28 cellular contexts compared by ENCODE assay signal in the genomic region with DNA sequence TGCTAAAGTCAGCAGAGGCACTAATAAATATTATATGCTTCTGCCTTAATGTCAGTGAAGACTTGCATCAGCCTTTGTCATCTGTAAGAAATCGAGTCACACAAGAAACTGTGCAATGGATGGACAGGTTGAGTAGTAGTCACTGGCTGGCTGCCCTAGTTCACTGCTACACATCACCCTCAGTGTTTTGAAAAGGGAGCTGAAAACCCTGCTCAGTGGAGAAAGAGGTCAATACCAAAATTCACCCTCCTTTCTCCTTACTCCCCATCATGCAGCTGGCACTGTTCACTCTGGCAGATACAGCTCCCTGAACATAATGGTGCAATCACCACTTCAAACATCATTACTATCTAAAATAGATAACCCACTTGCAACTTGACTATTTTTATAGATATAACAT. TPM values are rescaled to one million over a fixed set of nuclear protein-coding genes. Genes with fewer than 3 reads are reported as not detected.
"Had no signal": no experiment of that assay in that cellular context is flagged by ENCODE, and none has a peak within 500 bp of the region (broad histone marks: within the 10 kb centered on the region; RNA-seq: fewer than 3 reads in every experiment).

No MANE protein-coding gene starts in this region.

- ATAC-seq: activated T-cell treated with anti-CD3 and anti-CD28 coated beads, Interleukin-2, amount 50 U/mL, for 72 hours; Panc1; Right ventricle myocardium inferior had no signal

- H3K9me3 Mint-ChIP-seq: activated CD4-positive, alpha-beta memory T cell treated with anti-CD3 and anti-CD28 coated beads for 36 hours; activated CD4-positive, alpha-beta T cell treated with anti-CD3 and anti-CD28 coated beads, Interleukin-2, amount 10 ng/mL, durations not matched to agents 7 days and 5 days; activated naive CD4-positive, alpha-beta T cell treated with anti-CD3 and anti-CD28 coated beads, Interleukin-2, amount 10 ng/mL, durations not matched to agents 7 days and 5 days; activated naive CD8-positive, alpha-beta T cell treated with anti-CD3 and anti-CD28 coated beads for 36 hours; activated T-helper 2 cell treated with anti-CD3 and anti-CD28 coated beads, Interferon-gamma antibody, Interleukin-2, Interleukin-4, amounts not matched to agents 10 μg/mL and 5 μg/mL and 100 μg/mL, durations not matched to agents 14 hours and 24 hours and 36 hours had no signal

- H3K27ac ChIP-seq: brain microvascular endothelial cell, KMS-11, SK-N-MC, VCaP had no signal

- H3K4me3 ChIP-seq: MG63, SK-N-MC had no signal

- H3K4me1 Mint-ChIP-seq: activated CD4-positive, alpha-beta T cell treated with anti-CD3 and anti-CD28 coated beads, Interleukin-2, amount 10 ng/mL, durations not matched to agents 7 days and 5 days; activated naive CD4-positive, alpha-beta T cell treated with anti-CD3 and anti-CD28 coated beads, Interleukin-2, amount 10 ng/mL, durations not matched to agents 7 days and 5 days; activated naive CD8-positive, alpha-beta T cell treated with anti-CD3 and anti-CD28 coated beads for 36 hours; IgD-negative memory B cell had no signal

- H3K27ac Mint-ChIP-seq: activated CD4-positive, alpha-beta memory T cell treated with anti-CD3 and anti-CD28 coated beads for 36 hours; activated CD4-positive, alpha-beta T cell treated with anti-CD3 and anti-CD28 coated beads, Interleukin-2, amount 10 ng/mL, durations not matched to agents 7 days and 5 days; activated naive CD4-positive, alpha-beta T cell treated with anti-CD3 and anti-CD28 coated beads, Interleukin-2, amount 10 ng/mL, durations not matched to agents 7 days and 5 days; activated naive CD8-positive, alpha-beta T cell treated with anti-CD3 and anti-CD28 coated beads for 36 hours; activated T-cell treated with anti-CD3 and anti-CD28 coated beads, Interleukin-2, amount 50 U/mL, for 72 hours; activated T-helper 2 cell treated with anti-CD3 and anti-CD28 coated beads, Interferon-gamma antibody, Interleukin-2, Interleukin-4, amounts not matched to agents 10 μg/mL and 5 μg/mL and 100 μg/mL, durations not matched to agents 14 hours and 24 hours and 36 hours; IgD-negative memory B cell had no signal

- H3K9ac ChIP-seq: KMS-11 had no signal

- H3K9me3 ChIP-seq: MG63 had no signal

- H3K4me2 ChIP-seq: KMS-11 had no signal

- H3K4me3 Mint-ChIP-seq: activated CD4-positive, alpha-beta memory T cell treated with anti-CD3 and anti-CD28 coated beads for 36 hours; activated CD4-positive, alpha-beta T cell treated with anti-CD3 and anti-CD28 coated beads, Interleukin-2, amount 10 ng/mL, durations not matched to agents 7 days and 5 days; activated naive CD4-positive, alpha-beta T cell treated with anti-CD3 and anti-CD28 coated beads, Interleukin-2, amount 10 ng/mL, durations not matched to agents 7 days and 5 days; activated naive CD8-positive, alpha-beta T cell treated with anti-CD3 and anti-CD28 coated beads for 36 hours; activated T-cell treated with anti-CD3 and anti-CD28 coated beads, Interleukin-2, amount 50 U/mL, for 72 hours; IgD-negative memory B cell had no signal

- H3K36me3 Mint-ChIP-seq: activated CD4-positive, alpha-beta memory T cell treated with anti-CD3 and anti-CD28 coated beads for 36 hours; activated naive CD4-positive, alpha-beta T cell treated with anti-CD3 and anti-CD28 coated beads, Interleukin-2, amount 10 ng/mL, durations not matched to agents 7 days and 5 days; activated naive CD8-positive, alpha-beta T cell treated with anti-CD3 and anti-CD28 coated beads for 36 hours; IgD-negative memory B cell had no signal

- H3K36me3 ChIP-seq: brain microvascular endothelial cell, MG63 had no signal

- DNase-seq: activated CD4-positive, alpha-beta memory T cell treated with anti-CD3 and anti-CD28 coated beads for 36 hours; activated CD4-positive, alpha-beta T cell treated with anti-CD3 and anti-CD28 coated beads, Interleukin-2, amount 10 ng/mL, durations not matched to agents 7 days and 5 days; activated CD4-positive, CD25-positive, alpha-beta regulatory T cell; activated gamma-delta T cell treated with Interleukin-2 at 50 U/mL for 16 hours; activated naive CD4-positive, alpha-beta T cell treated with anti-CD3 and anti-CD28 coated beads, Interleukin-2, amount 10 ng/mL, durations not matched to agents 7 days and 5 days; activated naive CD8-positive, alpha-beta T cell treated with anti-CD3 and anti-CD28 coated beads for 36 hours; activated T-cell treated with anti-CD3 and anti-CD28 coated beads, Interleukin-2, amount 50 U/mL, for 72 hours; brain microvascular endothelial cell; central memory CD4-positive, alpha-beta T cell; MG63; NCI-H146; NCI-H1930; NCI-H2171; NCI-H2227 treated with DMSO at 0.1 percent for 48 hours; NCI-H446 treated with DMSO at 0.1 percent for 48 hours; NCI-H524 treated with DMSO at 0.1 percent for 48 hours; NCI-H774; NK-92 treated with Interleukin-12 subunit alpha and Interleukin-12 subunit beta, amount 100 ng/mL, for 24 hours; OCI-M1; RPMI8226; T-helper 1 cell had no signal

RNA-seq across cellular contexts. Expression of gene ANKS1B, which starts 6.6 kb away (rescaled TPM):
- total RNA-seq: activated naive CD8-positive, alpha-beta T cell treated with anti-CD3 and anti-CD28 coated beads for 36 hours had no signal
- polyA plus RNA-seq: IgD-negative memory B cell had no signal
